Comparison of ENCODE assay signal across 27 cellular contexts in the genomic region with DNA sequence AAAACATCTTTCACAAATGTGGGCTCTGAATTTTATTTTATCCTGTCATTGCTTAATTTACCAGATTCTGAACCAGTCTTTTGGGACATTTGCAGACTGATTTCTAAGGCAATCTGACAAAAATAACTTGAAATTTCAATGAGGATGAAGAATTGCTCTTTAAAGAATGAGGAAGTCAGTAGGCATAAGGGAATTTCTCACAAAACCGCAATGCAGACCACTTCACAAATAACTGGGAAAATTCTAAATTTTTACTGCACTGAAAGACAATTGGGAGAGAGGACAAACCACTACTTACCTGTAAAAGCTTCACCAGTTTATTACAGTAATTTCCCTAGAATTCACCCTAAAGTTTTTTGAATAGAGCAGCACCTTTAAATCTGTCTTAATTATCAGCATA.
"Had no signal": no experiment of that assay in that cellular context is flagged by ENCODE, and none has a peak within 500 bp of the region (broad histone marks: within the 10 kb centered on the region; RNA-seq: fewer than 3 reads in every experiment).

No MANE protein-coding gene starts in this region.

- H3K27me3 ChIP-seq: colonic mucosa, dorsolateral prefrontal cortex, esophagus muscularis mucosa, esophagus squamous epithelium, foreskin keratinocyte, gastroesophageal sphincter, heart left ventricle, heart right ventricle, hepatocyte had no signal

- H3K9me3 ChIP-seq: colonic mucosa, esophagus muscularis mucosa, esophagus squamous epithelium, gastroesophageal sphincter, heart left ventricle, heart right ventricle had no signal

- H3K4me1 ChIP-seq: colonic mucosa, esophagus muscularis mucosa, esophagus squamous epithelium, foreskin keratinocyte, gastroesophageal sphincter, heart left ventricle, heart right ventricle had no signal

- H3K4me3 ChIP-seq: colonic mucosa, coronary artery, dorsolateral prefrontal cortex, esophagus muscularis mucosa, esophagus squamous epithelium, gastroesophageal sphincter, heart left ventricle, heart right ventricle, hepatocyte had no signal

- H3K27ac ChIP-seq: colonic mucosa, coronary artery, dorsolateral prefrontal cortex, epithelial cell of prostate, esophagus muscularis mucosa, esophagus squamous epithelium, foreskin keratinocyte, gastroesophageal sphincter, heart left ventricle, heart right ventricle, hepatocyte had no signal

- H3K4me2 ChIP-seq: hepatocyte had no signal

- H3K79me2 ChIP-seq: hepatocyte had no signal

- ATAC-seq: effector memory CD8-positive, alpha-beta T cell; esophagus mucosa; foreskin keratinocyte; gastroesophageal sphincter; heart left ventricle; heart right ventricle had no signal

- DNase-seq: colonic mucosa; cortex of kidney; dermis blood vessel endothelial cell; dorsolateral prefrontal cortex; effector CD4-positive, alpha-beta T cell; effector CD8-positive, alpha-beta T cell; effector memory CD4-positive, alpha-beta T cell; effector memory CD8-positive, alpha-beta T cell; endodermal cell; erythroblast; esophagus squamous epithelium; foreskin fibroblast; foreskin keratinocyte; glutamatergic neuron; head of caudate nucleus; heart left ventricle; heart right ventricle; hippocampal formation had no signal

- FAIRE-seq: endometrium, endothelial cell of umbilical vein, frontal cortex had no signal

- H2AFZ ChIP-seq: hepatocyte had no signal

- H3K36me3 ChIP-seq: colonic mucosa, esophagus muscularis mucosa, esophagus squamous epithelium, gastroesophageal sphincter, heart left ventricle, heart right ventricle had no signal
